Comparison of ENCODE assay signal across 15 cellular contexts in genomic region chr10:36688717-36689116, GRCh38.
DNase-seq lines count a peak whose midpoint lies in the region; ATAC-seq and TF ChIP-seq lines count a peak whose summit lies in the region.
"Had no signal": no experiment of that assay in that cellular context is flagged by ENCODE, and none has a peak within 500 bp of the region (broad histone marks: within the 10 kb centered on the region; RNA-seq: fewer than 3 reads in every experiment).

No MANE protein-coding gene starts in this region.

- in situ Hi-C loops in GM13977 (cut with MboI; ENCODE audit: low pct_unique_long_range_greater_than_20kb, low sequenced_read_pairs, unreplicated experiment), result no loop called here

- H3K36me3 ChIP-seq in H7 (replicated peaks; ENCODE audit: control insufficient read depth, insufficient read depth, low read length) (no peaks in the 10 kb centered on the region), NT2/D1 (ENCODE audit: insufficient read depth, insufficient read length, low read length) (no peaks in the 10 kb centered on the region)
- H3K36me3 ChIP-seq: BLaER1 treated with 17β-estradiol and CSF1 and Interleukin-3, amounts not matched to agents 10 nM and 100 nM had no signal

- no peak for TF ChIP-seq CTCF in GM13977 (IDR thresholded peaks at IDR 0.05; ENCODE audit: extremely low read depth, insufficient read depth, missing control alignments)

- H3K27me3 ChIP-seq in H7 (ENCODE audit: control insufficient read depth, insufficient read depth, low read length) (no peaks in the 10 kb centered on the region), NT2/D1 (ENCODE audit: insufficient read depth, insufficient read length) (no peaks in the 10 kb centered on the region)
- H3K27me3 ChIP-seq: BLaER1 treated with 17β-estradiol and CSF1 and Interleukin-3, amounts not matched to agents 10 nM and 100 nM had no signal

- H3K4me3 ChIP-seq in H7 (ENCODE audit: insufficient read depth, low read depth, low read length), result no peak overlapping the region
- no peak overlapping the region for H3K4me3 ChIP-seq in NT2/D1 (ENCODE audit: insufficient read length, low read depth)
- H3K4me3 ChIP-seq: BLaER1 treated with 17β-estradiol and CSF1 and Interleukin-3, amounts not matched to agents 10 nM and 100 nM had no signal

- no peaks in the 10 kb centered on the region for H3K4me1 ChIP-seq in NT2/D1 (ENCODE audit: insufficient read depth, insufficient read length)
- H3K4me1 ChIP-seq: BLaER1 treated with 17β-estradiol and CSF1 and Interleukin-3, amounts not matched to agents 10 nM and 100 nM had no signal

- H3K9ac ChIP-seq in NT2/D1 (ENCODE audit: insufficient read length, low read depth), result no peak overlapping the region
- H3K9ac ChIP-seq: BLaER1 treated with 17β-estradiol and CSF1 and Interleukin-3, amounts not matched to agents 10 nM and 100 nM had no signal

- H3K9me3 ChIP-seq in NT2/D1 (ENCODE audit: insufficient read depth, low read length), result peaks cover 6% of the 10 kb centered on the region; the same call in 1 of the 2 replicates
- H3K9me3 ChIP-seq: BLaER1 treated with 17β-estradiol and CSF1 and Interleukin-3, amounts not matched to agents 10 nM and 100 nM had no signal

- DNase-seq in H7 (peak; percentile 37), NT2/D1 (ENCODE audit: low read depth, low spot score) (peak; percentile 22), iPS DF 19.7 (ENCODE audit: low read depth, low spot score) (peak; percentile 1), GM13977 (ENCODE audit: low spot score) (no peak), NCI-H524 (lab: John Stamatoyannopoulos, UW) (no peak), activated T-cell treated with anti-CD3 and anti-CD28 coated beads for 4 hours (no peak)
- DNase-seq: Calu3; CD8-positive, alpha-beta T cell; DND-41; EL; GOT3; HCEC 1CT; KG1 had no signal

- ATAC-seq in HG03520 (IDR thresholded peaks at IDR 0.05; ENCODE audit: unreplicated experiment), result no peak
- ATAC-seq: CD8-positive, alpha-beta T cell had no signal

Comparison
In these comparisons a context has a peak if more than half of its experiments do, and no peak if none do; other contexts are left out.
1. DNase-seq: peak in H7 (single experiment), NT2/D1 (single experiment) and iPS DF 19.7 (single experiment); none in GM13977 (single experiment), NCI-H524 (0 of 2) and activated T-cell treated with anti-CD3 and anti-CD28 coated beads for 4 hours (single experiment).